8 cellular contexts compared by ENCODE assay signal in genomic region chr5:115295775-115296129, GRCh38. TPM values are rescaled to one million over a fixed set of nuclear protein-coding genes. Genes with fewer than 3 reads are reported as not detected.
DNase-seq lines count a peak whose midpoint lies in the region; ATAC-seq and TF ChIP-seq lines count a peak whose summit lies in the region.

No MANE protein-coding gene starts in this region.

- no peak for DNase-seq in activated naive CD4-positive, alpha-beta T cell treated with anti-CD3 and anti-CD28 coated beads, Interleukin-2, amount 10 ng/mL, durations not matched to agents 7 days and 5 days
- DNase-seq in activated naive CD4-positive, alpha-beta T cell (lab: John Stamatoyannopoulos, UW): no peak
- peak; percentile 81 for DNase-seq in NCI-H69 (lab: John Stamatoyannopoulos, UW)
- DNase-seq in natural killer cell treated with Interleukin-12 subunit alpha and Interleukin-12 subunit beta and Interleukin-15 and Interleukin-18, amount 100 ng/mL, for 72 hours (ENCODE audit: low spot score): no peak
- no peak for DNase-seq in CD1c-positive myeloid dendritic cell (ENCODE audit: extremely low spot score)
- no peak for DNase-seq in RPMI8226

- H3K4me3 Mint-ChIP-seq in activated naive CD4-positive, alpha-beta T cell treated with anti-CD3 and anti-CD28 coated beads, Interleukin-2, amount 10 ng/mL, durations not matched to agents 7 days and 5 days: peak overlapping the region; percentile 75
- H3K4me3 Mint-ChIP-seq in natural killer cell treated with Interleukin-12 subunit alpha and Interleukin-12 subunit beta and Interleukin-15 and Interleukin-18, amount 100 ng/mL, for 72 hours: peak overlapping the region; percentile 88

- CTCF ChIA-PET in activated naive CD4-positive, alpha-beta T cell treated with anti-CD3 and anti-CD28 coated beads, Interleukin-2, amount 10 ng/mL, durations not matched to agents 7 days and 5 days (lab: Charles Lee): interaction anchor here (0.6 to 1.9 kb wide), 3 partner anchors 13 to 544 kb away, joined by 3 to 5 read pairs (median 3); no protein-coding TSS in a partner anchor

- H3K9me3 Mint-ChIP-seq in activated naive CD4-positive, alpha-beta T cell treated with anti-CD3 and anti-CD28 coated beads, Interleukin-2, amount 10 ng/mL, durations not matched to agents 7 days and 5 days: peaks cover 4% of the 10 kb centered on the region
- peaks cover 5% of the 10 kb centered on the region for H3K9me3 Mint-ChIP-seq in natural killer cell treated with Interleukin-12 subunit alpha and Interleukin-12 subunit beta and Interleukin-15 and Interleukin-18, amount 100 ng/mL, for 72 hours

- no peak for TF ChIP-seq POLR2A in GM18505 (IDR thresholded peaks at IDR 0.05; ENCODE audit: borderline replicate concordance, extremely low read depth, insufficient read depth, insufficient read length)

- ATAC-seq in natural killer cell treated with Interleukin-12 subunit alpha and Interleukin-12 subunit beta and Interleukin-15 and Interleukin-18, amount 100 ng/mL, for 72 hours: no peak
- no peak for ATAC-seq in GM18505 (IDR thresholded peaks at IDR 0.05; ENCODE audit: unreplicated experiment)

- H3K36me3 ChIP-seq in endocrine pancreas (ENCODE audit: control insufficient read depth, insufficient read depth, low read length): no peaks in the 10 kb centered on the region

- no peaks in the 10 kb centered on the region for H3K9me3 ChIP-seq in endocrine pancreas (ENCODE audit: control insufficient read depth, low read length)

- peak overlapping the region; percentile 81 for H3K9ac ChIP-seq in endocrine pancreas (ENCODE audit: control insufficient read depth, insufficient read depth, low read length)

- H3K4me3 ChIP-seq in endocrine pancreas (ENCODE audit: control insufficient read depth, insufficient read depth, low read length): peak overlapping the region; percentile 75

- no peaks in the 10 kb centered on the region for H3K27me3 ChIP-seq in endocrine pancreas (ENCODE audit: control insufficient read depth, insufficient read depth, low read length)

- H3K27me3 Mint-ChIP-seq in activated naive CD4-positive, alpha-beta T cell treated with anti-CD3 and anti-CD28 coated beads, Interleukin-2, amount 10 ng/mL, durations not matched to agents 7 days and 5 days: peaks cover 36% of the 10 kb centered on the region
- H3K27me3 Mint-ChIP-seq in natural killer cell treated with Interleukin-12 subunit alpha and Interleukin-12 subunit beta and Interleukin-15 and Interleukin-18, amount 100 ng/mL, for 72 hours: peaks cover 19 to 20% of the 10 kb centered on the region in 2 donors

- H3K4me1 Mint-ChIP-seq in activated naive CD4-positive, alpha-beta T cell treated with anti-CD3 and anti-CD28 coated beads, Interleukin-2, amount 10 ng/mL, durations not matched to agents 7 days and 5 days: peaks cover 5% of the 10 kb centered on the region
- peaks cover 7% of the 10 kb centered on the region in 2 donors for H3K4me1 Mint-ChIP-seq in natural killer cell treated with Interleukin-12 subunit alpha and Interleukin-12 subunit beta and Interleukin-15 and Interleukin-18, amount 100 ng/mL, for 72 hours (ENCODE audit: low read depth in 2 of 2)

- no peaks in the 10 kb centered on the region for H3K36me3 Mint-ChIP-seq in activated naive CD4-positive, alpha-beta T cell treated with anti-CD3 and anti-CD28 coated beads, Interleukin-2, amount 10 ng/mL, durations not matched to agents 7 days and 5 days
- peaks cover 13% of the 10 kb centered on the region for H3K36me3 Mint-ChIP-seq in natural killer cell treated with Interleukin-12 subunit alpha and Interleukin-12 subunit beta and Interleukin-15 and Interleukin-18, amount 100 ng/mL, for 72 hours

- peaks cover 4% of the 10 kb centered on the region for H3K4me1 ChIP-seq in endocrine pancreas (ENCODE audit: control insufficient read depth, insufficient read depth, low read length)

- peak overlapping the region; percentile 4 for H3K27ac Mint-ChIP-seq in activated naive CD4-positive, alpha-beta T cell treated with anti-CD3 and anti-CD28 coated beads, Interleukin-2, amount 10 ng/mL, durations not matched to agents 7 days and 5 days
- H3K27ac Mint-ChIP-seq in natural killer cell treated with Interleukin-12 subunit alpha and Interleukin-12 subunit beta and Interleukin-15 and Interleukin-18, amount 100 ng/mL, for 72 hours: no peak overlapping the region

RNA-seq across cellular contexts. Expression of gene CCDC112, which starts 0.7 kb away (rescaled TPM):
- under 1 TPM; 0.29 to 0.86 TPM for total RNA-seq in natural killer cell treated with Interleukin-12 subunit alpha and Interleukin-12 subunit beta and Interleukin-15 and Interleukin-18, amount 100 ng/mL, for 72 hours

RNA-seq across cellular contexts. Expression of gene PGGT1B, which starts 33.1 kb away (rescaled TPM):
- total RNA-seq in natural killer cell treated with Interleukin-12 subunit alpha and Interleukin-12 subunit beta and Interleukin-15 and Interleukin-18, amount 100 ng/mL, for 72 hours: 10 to 100 TPM; 45.0 to 46.9 TPM
